Comparison of ENCODE assay signal across 8 cellular contexts in genomic region chr2:20446917-20447436, GRCh38. TPM values are rescaled to one million over a fixed set of nuclear protein-coding genes. Genes with fewer than 3 reads are reported as not detected.
A peak's percentile ranks its signal among the peaks of the same experiment; 100 is the strongest.
DNase-seq lines count a peak whose midpoint lies in the region; ATAC-seq and TF ChIP-seq lines count a peak whose summit lies in the region.

TSS of gene RHOB (plus strand) at chr2:20447074. CDS start at chr2:20447466, 392 bp downstream.

- H3K36me3 ChIP-seq in GM23338 (ENCODE audit: insufficient read depth), result no peaks in the 10 kb centered on the region
- peaks cover 21% of the 10 kb centered on the region for H3K36me3 ChIP-seq in RWPE2 (ENCODE audit: low read depth)

- no peak within 1 kb of the TSS for H2AFZ ChIP-seq in GM23338

- H3K9me2 ChIP-seq in GM23338 (ENCODE audit: insufficient read depth), result no peaks in the 10 kb centered on the region

- peak within 1 kb of the TSS; percentile 80 for H3K4me3 Mint-ChIP-seq in GM23338
- peak within 1 kb of the TSS; percentile 90 for H3K4me3 Mint-ChIP-seq in natural killer cell treated with Interleukin-12 subunit alpha and Interleukin-12 subunit beta and Interleukin-15 and Interleukin-18, amount 100 ng/mL, for 72 hours

- H3K27me3 Mint-ChIP-seq in GM23338 (ENCODE audit: insufficient read depth, low read depth, poor library complexity), result peaks cover 46% of the 10 kb centered on the region
- peaks cover 0 to 8% of the 10 kb centered on the region in 2 donors for H3K27me3 Mint-ChIP-seq in natural killer cell treated with Interleukin-12 subunit alpha and Interleukin-12 subunit beta and Interleukin-15 and Interleukin-18, amount 100 ng/mL, for 72 hours

- no peaks in the 10 kb centered on the region for H3K36me3 Mint-ChIP-seq in GM23338 (ENCODE audit: low read depth)
- no peaks in the 10 kb centered on the region for H3K36me3 Mint-ChIP-seq in natural killer cell treated with Interleukin-12 subunit alpha and Interleukin-12 subunit beta and Interleukin-15 and Interleukin-18, amount 100 ng/mL, for 72 hours

- peak within 1 kb of the TSS; percentile 93 for H3K4me2 ChIP-seq in GM23338

- no peak within 1 kb of the TSS for H3K27ac Mint-ChIP-seq in GM23338
- H3K27ac Mint-ChIP-seq in natural killer cell treated with Interleukin-12 subunit alpha and Interleukin-12 subunit beta and Interleukin-15 and Interleukin-18, amount 100 ng/mL, for 72 hours, result peak within 1 kb of the TSS; percentile 33 to 60

- DNase-seq in Daoy (ENCODE audit: low read depth) (peak; percentile 99), GM23338 (ENCODE audit: low spot score) (peak; percentile 98), LHCN-M2 (ENCODE audit: low read depth) (peak; percentile 98), RWPE2 (ENCODE audit: low spot score) (peak; percentile 92), fibroblast of pulmonary artery (ENCODE audit: low read depth) (peak; percentile 99)
- DNase-seq in activated effector memory CD4-positive, alpha-beta T cell treated with anti-CD3 and anti-CD28 coated beads, Interleukin-2, amount 50 U/mL, for 16 hours, result peak; percentile 95
- peak; percentile 98 for DNase-seq in natural killer cell treated with Interleukin-12 subunit alpha and Interleukin-12 subunit beta and Interleukin-15 and Interleukin-18, amount 100 ng/mL, for 72 hours (ENCODE audit: low spot score)
- DNase-seq in stimulated activated naive CD4-positive, alpha-beta T cell treated with Interleukin-2 at 50 U/mL for 16 hours (lab: John Stamatoyannopoulos, UW), result peak; percentile 87

- ATAC-seq in GM23338, result peak; percentile 71
- peak; percentile 90 for ATAC-seq in RWPE2 (ENCODE audit: low read depth)
- ATAC-seq in natural killer cell treated with Interleukin-12 subunit alpha and Interleukin-12 subunit beta and Interleukin-15 and Interleukin-18, amount 100 ng/mL, for 72 hours, result peak; percentile 97 to 98

- H3K27me3 ChIP-seq in GM23338 (ENCODE audit: insufficient read depth), result peaks cover 66% of the 10 kb centered on the region
- no peaks in the 10 kb centered on the region for H3K27me3 ChIP-seq in RWPE2 (ENCODE audit: insufficient read depth, poor library complexity, severe bottlenecking)

- peaks cover 48% of the 10 kb centered on the region for H3K4me1 Mint-ChIP-seq in GM23338
- H3K4me1 Mint-ChIP-seq in natural killer cell treated with Interleukin-12 subunit alpha and Interleukin-12 subunit beta and Interleukin-15 and Interleukin-18, amount 100 ng/mL, for 72 hours (ENCODE audit: low read depth in 2 of 2), result peaks cover 0 to 7% of the 10 kb centered on the region in 2 donors

- peaks cover 23% of the 10 kb centered on the region for H3K4me1 ChIP-seq in GM23338 (ENCODE audit: insufficient read depth)
- H3K4me1 ChIP-seq in RWPE2 (ENCODE audit: insufficient read depth, poor library complexity, severe bottlenecking), result peaks cover 25% of the 10 kb centered on the region

- H3K9me3 ChIP-seq in RWPE2 (ENCODE audit: severe bottlenecking), result no peaks in the 10 kb centered on the region

- H3F3A ChIP-seq in GM23338 (replicated peaks; ENCODE audit: low read depth), result 0 out of 2 replicates have a peak, but pooled peaks cover 5% of the 10 kb centered on the region

- H3K79me2 ChIP-seq in GM23338 (replicated peaks; ENCODE audit: insufficient read depth), result no peaks in the 10 kb centered on the region

- H3K9me3 Mint-ChIP-seq in GM23338, result no peaks in the 10 kb centered on the region
- H3K9me3 Mint-ChIP-seq in natural killer cell treated with Interleukin-12 subunit alpha and Interleukin-12 subunit beta and Interleukin-15 and Interleukin-18, amount 100 ng/mL, for 72 hours, result no peaks in the 10 kb centered on the region

- no peak within 1 kb of the TSS for H3K27ac ChIP-seq in GM23338 (ENCODE audit: low read depth)
- peak within 1 kb of the TSS; percentile 58 for H3K27ac ChIP-seq in RWPE2 (ENCODE audit: poor library complexity, severe bottlenecking)

- peaks cover 12% of the 10 kb centered on the region; the same call in 1 of the 2 replicates for H4K20me1 ChIP-seq in GM23338 (replicated peaks; ENCODE audit: insufficient read depth)

- H3K4me3 ChIP-seq in GM23338 (peak within 1 kb of the TSS; percentile 73), RWPE2 (ENCODE audit: severe bottlenecking) (peak within 1 kb of the TSS; percentile 70), fibroblast of pulmonary artery (replicated peaks; ENCODE audit: low read depth, low read length) (peak within 1 kb of the TSS; percentile 69)

- no peak for TF ChIP-seq CTCF in GM23338 (conservative IDR thresholded peaks at IDR 0.05; ENCODE audit: low read depth in 2 of 2)
- peak; percentile 5 for TF ChIP-seq CTCF in RWPE2 (IDR thresholded peaks at IDR 0.05; ENCODE audit: poor library complexity, severe bottlenecking)
- TF ChIP-seq CTCF in fibroblast of pulmonary artery (IDR thresholded peaks at IDR 0.05; ENCODE audit: low read length, missing control alignments), result no peak

TF ChIP-seq in GM23338, 12 proteins besides CTCF, POLR2A, EP300 and RAD21 (continues in another document):
- TF ChIP-seq, protein P1, sequence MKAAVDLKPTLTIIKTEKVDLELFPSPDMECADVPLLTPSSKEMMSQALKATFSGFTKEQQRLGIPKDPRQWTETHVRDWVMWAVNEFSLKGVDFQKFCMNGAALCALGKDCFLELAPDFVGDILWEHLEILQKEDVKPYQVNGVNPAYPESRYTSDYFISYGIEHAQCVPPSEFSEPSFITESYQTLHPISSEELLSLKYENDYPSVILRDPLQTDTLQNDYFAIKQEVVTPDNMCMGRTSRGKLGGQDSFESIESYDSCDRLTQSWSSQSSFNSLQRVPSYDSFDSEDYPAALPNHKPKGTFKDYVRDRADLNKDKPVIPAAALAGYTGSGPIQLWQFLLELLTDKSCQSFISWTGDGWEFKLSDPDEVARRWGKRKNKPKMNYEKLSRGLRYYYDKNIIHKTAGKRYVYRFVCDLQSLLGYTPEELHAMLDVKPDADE (IDR thresholded peaks at IDR 0.05), result no peak
- TF ChIP-seq, protein P2, sequence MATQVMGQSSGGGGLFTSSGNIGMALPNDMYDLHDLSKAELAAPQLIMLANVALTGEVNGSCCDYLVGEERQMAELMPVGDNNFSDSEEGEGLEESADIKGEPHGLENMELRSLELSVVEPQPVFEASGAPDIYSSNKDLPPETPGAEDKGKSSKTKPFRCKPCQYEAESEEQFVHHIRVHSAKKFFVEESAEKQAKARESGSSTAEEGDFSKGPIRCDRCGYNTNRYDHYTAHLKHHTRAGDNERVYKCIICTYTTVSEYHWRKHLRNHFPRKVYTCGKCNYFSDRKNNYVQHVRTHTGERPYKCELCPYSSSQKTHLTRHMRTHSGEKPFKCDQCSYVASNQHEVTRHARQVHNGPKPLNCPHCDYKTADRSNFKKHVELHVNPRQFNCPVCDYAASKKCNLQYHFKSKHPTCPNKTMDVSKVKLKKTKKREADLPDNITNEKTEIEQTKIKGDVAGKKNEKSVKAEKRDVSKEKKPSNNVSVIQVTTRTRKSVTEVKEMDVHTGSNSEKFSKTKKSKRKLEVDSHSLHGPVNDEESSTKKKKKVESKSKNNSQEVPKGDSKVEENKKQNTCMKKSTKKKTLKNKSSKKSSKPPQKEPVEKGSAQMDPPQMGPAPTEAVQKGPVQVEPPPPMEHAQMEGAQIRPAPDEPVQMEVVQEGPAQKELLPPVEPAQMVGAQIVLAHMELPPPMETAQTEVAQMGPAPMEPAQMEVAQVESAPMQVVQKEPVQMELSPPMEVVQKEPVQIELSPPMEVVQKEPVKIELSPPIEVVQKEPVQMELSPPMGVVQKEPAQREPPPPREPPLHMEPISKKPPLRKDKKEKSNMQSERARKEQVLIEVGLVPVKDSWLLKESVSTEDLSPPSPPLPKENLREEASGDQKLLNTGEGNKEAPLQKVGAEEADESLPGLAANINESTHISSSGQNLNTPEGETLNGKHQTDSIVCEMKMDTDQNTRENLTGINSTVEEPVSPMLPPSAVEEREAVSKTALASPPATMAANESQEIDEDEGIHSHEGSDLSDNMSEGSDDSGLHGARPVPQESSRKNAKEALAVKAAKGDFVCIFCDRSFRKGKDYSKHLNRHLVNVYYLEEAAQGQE (IDR thresholded peaks at IDR 0.05; ENCODE audit: unreplicated experiment), result no peak

RNA-seq across cellular contexts. Expression of gene RHOB, which starts in this region (rescaled TPM):
- total RNA-seq in Daoy (2014; rRNA removed; shearing (Covaris generic)), result 115 and 121 TPM in 2 replicates
- 26.9 and 29.2 TPM in 2 replicates for total RNA-seq in GM23338 (2014; rRNA removed; shearing (Covaris generic))
- polyA plus RNA-seq in GM23338 (2016; fragmentation: Nextera tagmentation; extraction: Ambion mirVana), result 5.5 and 6.6 TPM in 2 replicates
- 92.2 and 129 TPM in 2 replicates for total RNA-seq in LHCN-M2 (2014; rRNA removed)
- 96.1 TPM for polyA plus RNA-seq in LHCN-M2 (2012)
- 10 to 100 TPM; 12.1 to 26.8 TPM for total RNA-seq in natural killer cell treated with Interleukin-12 subunit alpha and Interleukin-12 subunit beta and Interleukin-15 and Interleukin-18, amount 100 ng/mL, for 72 hours
